Comparison of ENCODE assay signal across 26 cellular contexts in genomic region chr16:13335894-13336293, GRCh38.
DNase-seq lines count a peak whose midpoint lies in the region; ATAC-seq, FAIRE-seq and TF ChIP-seq lines count a peak whose summit lies in the region.
"Had no signal": no experiment of that assay in that cellular context is flagged by ENCODE, and none has a peak within 500 bp of the region (broad histone marks: within the 10 kb centered on the region; RNA-seq: fewer than 3 reads in every experiment).

No MANE protein-coding gene starts in this region.

- H3K36me3 ChIP-seq in GM12878 (ENCODE audit: control insufficient read depth in 2 of 2, insufficient read depth in 2 of 2, low read length in 1 of 2) (no peaks in the 10 kb centered on the region), mesenchymal stem cell (ENCODE audit: control insufficient read depth in 1 of 2, insufficient read depth in 2 of 2, low read depth in 1 of 2, low read length in 2 of 2) (no peaks in the 10 kb centered on the region)
- H3K36me3 ChIP-seq: BLaER1, SJSA1 had no signal

- DNase-seq in A549 (ENCODE audit: low read depth in 1 of 2, low spot score in 1 of 2) (no peak), DMS 273 treated with DMSO at 0.1 percent for 48 hours (lab: John Stamatoyannopoulos, UW) (peak; percentile 67), NCI-H524 treated with DMSO at 0.1 percent for 48 hours (lab: John Stamatoyannopoulos, UW) (peak; percentile 82), GM12878 (ENCODE audit: low read depth, low spot score) (no peak), RPMI8226 (no peak), mesenchymal stem cell (no peak)
- no peak for DNase-seq in activated T-cell treated with anti-CD3 and anti-CD28 coated beads, Interleukin-2, amount 50 U/mL, for 4 hours
- DNase-seq: 8988T; CD4-positive, CD25-positive, alpha-beta regulatory T cell; DMS79; EL; GDM1; Karpas-422; NCI-H1092; NCI-H1417 treated with DMSO at 0.1 percent for 48 hours; NCI-H187; NCI-H748 treated with DMSO at 0.1 percent for 48 hours; NK-92 treated with Interleukin-12 subunit alpha and Interleukin-12 subunit beta, amount 100 ng/mL, for 24 hours; PC-3; Right ventricle myocardium superior had no signal

- in situ Hi-C loops in GM12878 (cut with MboI) = no loop called here

- no peaks in the 10 kb centered on the region for H4K20me1 ChIP-seq in GM12878 (ENCODE audit: control insufficient read depth, insufficient read depth)
- H4K20me1 ChIP-seq: BLaER1 had no signal

- TF ChIP-seq POLR2A in A549 (IDR thresholded peaks at IDR 0.05; ENCODE audit: low read length) (no peak), GM12878 (IDR thresholded peaks at IDR 0.05; ENCODE audit: low read depth, low read length) (no peak)

- H3K9ac ChIP-seq in GM12878 (ENCODE audit: control insufficient read depth, insufficient read depth, low read length) (no peak overlapping the region), mesenchymal stem cell (ENCODE audit: low read length) (no peak overlapping the region)
- H3K9ac ChIP-seq: BLaER1 had no signal

- H4K91ac ChIP-seq in mesenchymal stem cell (ENCODE audit: low read length) = no peak overlapping the region

- TF ChIP-seq RAD21 in A549 (conservative IDR thresholded peaks at IDR 0.05 in 1 of 2, IDR thresholded peaks at IDR 0.05 in 1 of 2) = no peak
- no peak for TF ChIP-seq RAD21 in GM12878 (IDR thresholded peaks at IDR 0.05; ENCODE audit: insufficient read depth, low read depth, low read length)

- no peak overlapping the region for H3K27ac ChIP-seq in A549
- H3K27ac ChIP-seq in GM12878 (ENCODE audit: control insufficient read depth, insufficient read depth) = no peak overlapping the region
- H3K27ac ChIP-seq in mesenchymal stem cell (ENCODE audit: low read length, poor library complexity, severe bottlenecking) = no peak overlapping the region
- H3K27ac ChIP-seq: BLaER1, HL-60, SJSA1 had no signal

- H3K4me2 ChIP-seq in A549 (no peak overlapping the region), GM12878 (ENCODE audit: control insufficient read depth, insufficient read depth) (no peak overlapping the region), mesenchymal stem cell (ENCODE audit: low read length, poor library complexity, severe bottlenecking) (no peak overlapping the region)
- H3K4me2 ChIP-seq: BLaER1 had no signal

- TF ChIP-seq CTCF in A549 (IDR thresholded peaks at IDR 0.05) = no peak
- no peak for TF ChIP-seq CTCF in GM12878 (IDR thresholded peaks at IDR 0.05 in 2 of 3, conservative IDR thresholded peaks at IDR 0.05 in 1 of 3; ENCODE audit: control insufficient read depth in 2 of 3, extremely low read depth in 1 of 3, insufficient read depth in 1 of 3, low read depth in 3 of 3, low read length in 3 of 3)

- 0% methylated on average over 6 of the region's 6 CpGs for WGBS in A549 (ENCODE audit: missing lambda C conversion rate)
- 32% methylated on average over 6 of the region's 6 CpGs for WGBS in GM12878 (ENCODE audit: insufficient coverage, insufficient replicate concordance, low lambda C conversion rate, missing lambda C conversion rate)
- WGBS in mesenchymal stem cell = 75% methylated on average over 4 of the region's 6 CpGs

- H4K8ac ChIP-seq in mesenchymal stem cell (ENCODE audit: low read length) = no peak overlapping the region

- no peak overlapping the region for H3K23ac ChIP-seq in mesenchymal stem cell (ENCODE audit: low read length in 2 of 2)

- no peaks in the 10 kb centered on the region for H3K36me3 Mint-ChIP-seq in activated T-cell treated with anti-CD3 and anti-CD28 coated beads, Interleukin-2, amount 50 U/mL, for 4 hours (ENCODE audit: insufficient read depth)
- H3K36me3 Mint-ChIP-seq: CD4-positive, CD25-positive, alpha-beta regulatory T cell had no signal

- no peaks in the 10 kb centered on the region for H3K79me1 ChIP-seq in mesenchymal stem cell (replicated peaks; ENCODE audit: low read length, poor library complexity, severe bottlenecking)

- no peaks in the 10 kb centered on the region for H3K4me1 Mint-ChIP-seq in activated T-cell treated with anti-CD3 and anti-CD28 coated beads, Interleukin-2, amount 50 U/mL, for 4 hours (ENCODE audit: low read depth)
- H3K4me1 Mint-ChIP-seq: CD4-positive, CD25-positive, alpha-beta regulatory T cell had no signal

- CTCF ChIA-PET in A549 (lab: Yijun Ruan, JAX) (no interaction called here), GM12878 (lab: Yijun Ruan, JAX) (no interaction called here)

- no peak overlapping the region for H2BK120ac ChIP-seq in mesenchymal stem cell (ENCODE audit: low read depth, low read length)

- H3K4me3 Mint-ChIP-seq in activated T-cell treated with anti-CD3 and anti-CD28 coated beads, Interleukin-2, amount 50 U/mL, for 4 hours = no peak overlapping the region
- H3K4me3 Mint-ChIP-seq: CD4-positive, CD25-positive, alpha-beta regulatory T cell had no signal

- no peaks in the 10 kb centered on the region for H3K79me2 ChIP-seq in GM12878 (ENCODE audit: control insufficient read depth, insufficient read depth, low read length)

- H2AK5ac ChIP-seq in mesenchymal stem cell (ENCODE audit: low read length, severe bottlenecking) = no peak overlapping the region

- H2BK5ac ChIP-seq in mesenchymal stem cell (ENCODE audit: low read depth, low read length, poor library complexity, severe bottlenecking) = no peak overlapping the region

- intact Hi-C loops in GM12878 (cut with micrococcal nuclease; ENCODE audit: unreplicated experiment) = no loop called here

- SMC1A ChIA-PET in GM12878 (lab: Charles Lee; ENCODE audit: uncharacterized antibody, unreplicated experiment) = no interaction called here

- ATAC-seq in A549 (no peak), GM12878 (no peak), GM19397 (IDR thresholded peaks at IDR 0.05; ENCODE audit: unreplicated experiment) (no peak)
- no peak for ATAC-seq in activated T-cell treated with anti-CD3 and anti-CD28 coated beads, Interleukin-2, amount 50 U/mL, for 4 hours
- ATAC-seq: HCT116, PC-3 had no signal

- no peak overlapping the region for H2BK12ac ChIP-seq in mesenchymal stem cell (ENCODE audit: low read length in 2 of 2)

- TF ChIP-seq EP300 in A549 (IDR thresholded peaks at IDR 0.05) (no peak), GM12878 (IDR thresholded peaks at IDR 0.05; ENCODE audit: borderline replicate concordance in 1 of 2, control insufficient read depth in 1 of 2, low read depth in 2 of 2, low read length in 2 of 2) (no peak)

- peaks cover 8% of the 10 kb centered on the region for H3K9me3 Mint-ChIP-seq in activated T-cell treated with anti-CD3 and anti-CD28 coated beads, Interleukin-2, amount 50 U/mL, for 4 hours

- RAD21 ChIA-PET in GM12878 (lab: Charles Lee; ENCODE audit: unreplicated experiment) = no interaction called here

- peaks cover 1% of the 10 kb centered on the region for H3K27me3 Mint-ChIP-seq in activated T-cell treated with anti-CD3 and anti-CD28 coated beads, Interleukin-2, amount 50 U/mL, for 4 hours (ENCODE audit: low read depth)
- H3K27me3 Mint-ChIP-seq: CD4-positive, CD25-positive, alpha-beta regulatory T cell had no signal

- no peaks in the 10 kb centered on the region for H3K27me3 ChIP-seq in GM12878 (replicated peaks in 1 of 2; ENCODE audit: control insufficient read depth in 2 of 2, insufficient read depth in 2 of 2, low read length in 1 of 2)
- no peaks in the 10 kb centered on the region for H3K27me3 ChIP-seq in mesenchymal stem cell (ENCODE audit: control insufficient read depth in 1 of 2, insufficient read depth in 1 of 2, low read length in 2 of 2)
- H3K27me3 ChIP-seq: BLaER1, SJSA1 had no signal

- H3K18ac ChIP-seq in mesenchymal stem cell (ENCODE audit: low read depth in 1 of 2, low read length in 2 of 2) = no peak overlapping the region

- FAIRE-seq in A549 (lab: Jason Lieb, UNC) (no peak), GM12878 (lab: Jason Lieb, UNC) (no peak)
- FAIRE-seq: GM12891 had no signal

- H3K9me3 ChIP-seq in A549 = no peaks in the 10 kb centered on the region
- H3K9me3 ChIP-seq in GM12878 (replicated peaks; ENCODE audit: control insufficient read depth, insufficient read depth, low read length) = peaks cover 2% of the 10 kb centered on the region
- H3K9me3 ChIP-seq in mesenchymal stem cell (ENCODE audit: control insufficient read depth, low read length) = peaks cover 5% of the 10 kb centered on the region
- H3K9me3 ChIP-seq: BLaER1 had no signal

- POLR2A ChIA-PET in A549 (lab: Yijun Ruan, JAX) = no interaction called here
- POLR2A ChIA-PET in GM12878 (lab: Charles Lee) = no interaction called here

- BruUV-seq in GM12878 (replicated peaks; lab: Mats Ljungman, UMichigan) = no TSS peak

- H2BK15ac ChIP-seq in mesenchymal stem cell (ENCODE audit: low read depth, poor library complexity, severe bottlenecking) = no peak overlapping the region

- H3K4ac ChIP-seq in mesenchymal stem cell (ENCODE audit: low read depth in 1 of 2, low read length in 2 of 2) = no peak overlapping the region

- H3K4me3 ChIP-seq in A549 = no peak overlapping the region
- H3K4me3 ChIP-seq in GM12878 = no peak overlapping the region
- H3K4me3 ChIP-seq in mesenchymal stem cell (ENCODE audit: insufficient read depth in 1 of 2, low read depth in 1 of 2, low read length in 2 of 2) = no peak overlapping the region
- H3K4me3 ChIP-seq: BLaER1, SJSA1 had no signal

- H3K4me1 ChIP-seq in A549 (no peaks in the 10 kb centered on the region), GM12878 (ENCODE audit: control insufficient read depth, insufficient read depth, low read length) (peaks cover 5% of the 10 kb centered on the region), mesenchymal stem cell (ENCODE audit: control insufficient read depth, insufficient read depth, low read depth, low read length) (no peaks in the 10 kb centered on the region)
- H3K4me1 ChIP-seq: BLaER1, SJSA1 had no signal

- H3K14ac ChIP-seq in mesenchymal stem cell (ENCODE audit: low read length in 2 of 2) = no peak overlapping the region

- H2AFZ ChIP-seq in GM12878 (ENCODE audit: control insufficient read depth, low read depth, low read length) (no peak overlapping the region), mesenchymal stem cell (ENCODE audit: low read depth, low read length) (no peak overlapping the region)

TF ChIP-seq in A549, 52 proteins besides CTCF, POLR2A, EP300 and RAD21 (continues in another document):
- TF ChIP-seq USF2 (IDR thresholded peaks at IDR 0.05) = 0 out of 2 replicates have a peak, but pooled peaks have one; percentile 42

TF ChIP-seq in GM12878, 131 proteins besides CTCF, POLR2A, EP300 and RAD21 (continues in another document):
- TF ChIP-seq RFX5 (IDR thresholded peaks at IDR 0.05; ENCODE audit: low read depth, low read length) = no peak
- no peak for TF ChIP-seq MAX (IDR thresholded peaks at IDR 0.05; ENCODE audit: low read depth, low read length)

Comparison
In these comparisons a context has a peak if more than half of its experiments do, and no peak if none do; other contexts are left out.
1. DNase-seq: peak in DMS 273 treated with DMSO at 0.1 percent for 48 hours (single experiment) and NCI-H524 treated with DMSO at 0.1 percent for 48 hours (single experiment); none in A549 (0 of 2), GM12878 (single experiment), RPMI8226 (single experiment), activated T-cell treated with anti-CD3 and anti-CD28 coated beads, Interleukin-2, amount 50 U/mL, for 4 hours (single experiment) and mesenchymal stem cell (single experiment).
2. Of the 24 proteins assayed by ChIP-seq in both GM12878 and A549: peak only in GM12878: none; only in A549: USF2; in both: none; in neither: 23.